Comparison of ENCODE assay signal across 16 cellular contexts in the genomic region with DNA sequence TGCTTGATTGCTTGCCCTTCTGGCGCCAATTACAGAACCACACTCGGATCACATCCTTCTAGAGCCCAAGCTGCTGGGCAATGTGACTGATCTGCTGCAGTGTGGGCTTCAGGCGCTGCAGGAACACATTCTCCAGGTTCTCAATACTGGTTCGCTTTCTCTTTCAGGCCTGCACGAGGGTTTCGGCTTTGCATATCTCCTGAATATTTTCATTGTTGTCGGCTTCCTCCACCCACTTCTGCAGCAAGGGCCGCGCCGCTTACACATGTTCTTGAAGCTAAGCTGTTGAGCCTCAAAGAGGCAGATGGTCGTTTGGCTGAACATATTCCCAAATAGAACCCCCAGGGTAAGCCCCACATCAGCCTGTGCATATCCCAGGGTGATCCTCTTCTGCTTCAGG.
A peak's percentile ranks its signal among the peaks of the same experiment; 100 is the strongest.
DNase-seq lines count a peak whose midpoint lies in the region; ATAC-seq and TF ChIP-seq lines count a peak whose summit lies in the region.
"Had no signal": no experiment of that assay in that cellular context is flagged by ENCODE, and none has a peak within 500 bp of the region (broad histone marks: within the 10 kb centered on the region; RNA-seq: fewer than 3 reads in every experiment).

No MANE protein-coding gene starts in this region.

- H3K27ac ChIP-seq in esophagus squamous epithelium: no peak overlapping the region
- H3K27ac ChIP-seq: BLaER1 treated with 17β-estradiol and CSF1 and Interleukin-3, amounts not matched to agents 10 nM and 100 nM; GM23248 had no signal

- CTCF ChIA-PET in activated naive CD4-positive, alpha-beta T cell treated with anti-CD3 and anti-CD28 coated beads, Interleukin-2, amount 10 ng/mL, durations not matched to agents 7 days and 5 days (lab: Charles Lee): no interaction called here

- peaks cover 17% of the 10 kb centered on the region for H3K36me3 Mint-ChIP-seq in glutamatergic neuron (ENCODE audit: unreplicated experiment)
- peaks cover 56% of the 10 kb centered on the region for H3K36me3 Mint-ChIP-seq in activated naive CD4-positive, alpha-beta T cell treated with anti-CD3 and anti-CD28 coated beads, Interleukin-2, amount 10 ng/mL, durations not matched to agents 7 days and 5 days

- no peaks in the 10 kb centered on the region for H3K27me3 ChIP-seq in esophagus squamous epithelium
- H3K27me3 ChIP-seq: BLaER1 treated with 17β-estradiol and CSF1 and Interleukin-3, amounts not matched to agents 10 nM and 100 nM had no signal

- peaks cover 0 to 73% (median 5%) of the 10 kb centered on the region in 3 donors for H3K36me3 ChIP-seq in esophagus squamous epithelium

- H3K4me3 Mint-ChIP-seq in glutamatergic neuron (ENCODE audit: unreplicated experiment): no peak overlapping the region
- H3K4me3 Mint-ChIP-seq in activated naive CD4-positive, alpha-beta T cell treated with anti-CD3 and anti-CD28 coated beads, Interleukin-2, amount 10 ng/mL, durations not matched to agents 7 days and 5 days: no peak overlapping the region
- H3K4me3 Mint-ChIP-seq: CD4-positive, CD25-positive, alpha-beta regulatory T cell had no signal

- H3K9me3 Mint-ChIP-seq in glutamatergic neuron (ENCODE audit: unreplicated experiment): peaks cover 8% of the 10 kb centered on the region
- peaks cover 3% of the 10 kb centered on the region for H3K9me3 Mint-ChIP-seq in activated naive CD4-positive, alpha-beta T cell treated with anti-CD3 and anti-CD28 coated beads, Interleukin-2, amount 10 ng/mL, durations not matched to agents 7 days and 5 days

- H3K27me3 Mint-ChIP-seq in glutamatergic neuron (ENCODE audit: unreplicated experiment): no peaks in the 10 kb centered on the region
- no peaks in the 10 kb centered on the region for H3K27me3 Mint-ChIP-seq in activated naive CD4-positive, alpha-beta T cell treated with anti-CD3 and anti-CD28 coated beads, Interleukin-2, amount 10 ng/mL, durations not matched to agents 7 days and 5 days
- H3K27me3 Mint-ChIP-seq: CD4-positive, CD25-positive, alpha-beta regulatory T cell had no signal

- peaks cover 6% of the 10 kb centered on the region for H3K4me1 Mint-ChIP-seq in glutamatergic neuron (ENCODE audit: low read depth, unreplicated experiment)
- H3K4me1 Mint-ChIP-seq in activated naive CD4-positive, alpha-beta T cell treated with anti-CD3 and anti-CD28 coated beads, Interleukin-2, amount 10 ng/mL, durations not matched to agents 7 days and 5 days: no peaks in the 10 kb centered on the region

- H3K4me1 ChIP-seq in esophagus squamous epithelium: no peaks in the 10 kb centered on the region
- H3K4me1 ChIP-seq: BLaER1 treated with 17β-estradiol and CSF1 and Interleukin-3, amounts not matched to agents 10 nM and 100 nM had no signal

- DNase-seq in D341Med (ENCODE audit: low spot score) (peak; percentile 42), NCI-H526 treated with DMSO at 0.1 percent for 48 hours (lab: John Stamatoyannopoulos, UW) (peak; percentile 78), glutamatergic neuron (peak; percentile 16), pons (ENCODE audit: low spot score) (peak; percentile 9), esophagus squamous epithelium (lab: John Stamatoyannopoulos, UW) (no peak)
- no peak for DNase-seq in activated naive CD4-positive, alpha-beta T cell treated with anti-CD3 and anti-CD28 coated beads, Interleukin-2, amount 10 ng/mL, durations not matched to agents 7 days and 5 days
- DNase-seq: 8988T; AML-193; CD4-positive, CD25-positive, alpha-beta regulatory T cell; DMS79 treated with DMSO at 0.1 percent for 48 hours; EL; GM23248; H7; IMR-90 had no signal

- H3K4me3 ChIP-seq in esophagus squamous epithelium: no peak overlapping the region
- H3K4me3 ChIP-seq: BLaER1 treated with 17β-estradiol and CSF1 and Interleukin-3, amounts not matched to agents 10 nM and 100 nM; GM23248 had no signal

- intact Hi-C loops in esophagus squamous epithelium (cut with DNase I): no loop called here

- no peak for TF ChIP-seq POLR2A in esophagus squamous epithelium (IDR thresholded peaks at IDR 0.05)

- no peaks in the 10 kb centered on the region for H3K9me3 ChIP-seq in esophagus squamous epithelium

- ATAC-seq in HG03095 (IDR thresholded peaks at IDR 0.05; ENCODE audit: unreplicated experiment): no peak

- WGBS in esophagus squamous epithelium, 2 donors: 94 to 98% methylated on average over 10 to 11 of the region's 11 CpGs

- TF ChIP-seq CTCF in glutamatergic neuron (IDR thresholded peaks at IDR 0.05; ENCODE audit: partially characterized antibody, unreplicated experiment): no peak
- no peak for TF ChIP-seq CTCF in esophagus squamous epithelium (IDR thresholded peaks at IDR 0.05)

- peak overlapping the region; percentile 34 for H3K27ac Mint-ChIP-seq in glutamatergic neuron (ENCODE audit: unreplicated experiment)
- H3K27ac Mint-ChIP-seq in activated naive CD4-positive, alpha-beta T cell treated with anti-CD3 and anti-CD28 coated beads, Interleukin-2, amount 10 ng/mL, durations not matched to agents 7 days and 5 days: no peak overlapping the region
- H3K27ac Mint-ChIP-seq: CD4-positive, CD25-positive, alpha-beta regulatory T cell had no signal

Comparison
In these comparisons a context has a peak if more than half of its experiments do, and no peak if none do; other contexts are left out.
1. DNase-seq: peak in D341Med (single experiment), NCI-H526 treated with DMSO at 0.1 percent for 48 hours (single experiment), glutamatergic neuron (single experiment) and pons (single experiment); none in activated naive CD4-positive, alpha-beta T cell treated with anti-CD3 and anti-CD28 coated beads, Interleukin-2, amount 10 ng/mL, durations not matched to agents 7 days and 5 days (single experiment) and esophagus squamous epithelium (single experiment).